Comparison of ENCODE assay signal across 9 cellular contexts in genomic region chr10:69389827-69390490, GRCh38. TPM values are rescaled to one million over a fixed set of nuclear protein-coding genes. Genes with fewer than 3 reads are reported as not detected.
A peak's percentile ranks its signal among the peaks of the same experiment; 100 is the strongest.
DNase-seq lines count a peak whose midpoint lies in the region; ATAC-seq and TF ChIP-seq lines count a peak whose summit lies in the region.
"Had no signal": no experiment of that assay in that cellular context is flagged by ENCODE, and none has a peak within 500 bp of the region (broad histone marks: within the 10 kb centered on the region; RNA-seq: fewer than 3 reads in every experiment).

No MANE protein-coding gene starts in this region.

- H3K9me3 ChIP-seq in DND-41 (ENCODE audit: insufficient read depth, low read length, severe bottlenecking), result no peaks in the 10 kb centered on the region
- peaks cover 1% of the 10 kb centered on the region for H3K9me3 ChIP-seq in trophoblast cell (ENCODE audit: insufficient read depth, low read depth, low read length)
- H3K9me3 ChIP-seq: upper lobe of right lung had no signal

- no peak overlapping the region for H2BK5ac ChIP-seq in trophoblast cell (ENCODE audit: low read depth, low read length, poor library complexity)

- H3K4me3 ChIP-seq in DND-41 (ENCODE audit: low read depth in 1 of 2, low read length in 2 of 2) (no peak overlapping the region), trophoblast cell (ENCODE audit: low read depth, low read length) (no peak overlapping the region)
- H3K4me3 ChIP-seq: upper lobe of right lung had no signal

- H2AK5ac ChIP-seq in trophoblast cell (ENCODE audit: low read length), result no peak overlapping the region

- H2AFZ ChIP-seq in DND-41 (ENCODE audit: low read depth, low read length) (no peak overlapping the region), trophoblast cell (ENCODE audit: insufficient read depth, low read length, poor library complexity) (no peak overlapping the region)

- H3K18ac ChIP-seq in trophoblast cell (ENCODE audit: low read length), result no peak overlapping the region

- no peaks in the 10 kb centered on the region for H3K4me1 ChIP-seq in DND-41 (ENCODE audit: insufficient read depth, low read length)
- H3K4me1 ChIP-seq in trophoblast cell (ENCODE audit: control insufficient read depth in 1 of 2, insufficient read depth in 2 of 2, low read length in 2 of 2), result peaks cover 0 to 4% of the 10 kb centered on the region in 2 experiments

- H3K79me2 ChIP-seq in DND-41 (ENCODE audit: insufficient read depth, low read length), result no peaks in the 10 kb centered on the region
- H3K79me2 ChIP-seq in trophoblast cell (ENCODE audit: control insufficient read depth, insufficient read depth, low read length, poor library complexity), result no peaks in the 10 kb centered on the region

- H3K79me1 ChIP-seq in trophoblast cell (ENCODE audit: low read length), result no peaks in the 10 kb centered on the region

- no peak overlapping the region for H3K14ac ChIP-seq in trophoblast cell (ENCODE audit: low read length)

- H4K20me1 ChIP-seq in DND-41 (ENCODE audit: insufficient read depth, low read length), result no peaks in the 10 kb centered on the region

- DNase-seq in DND-41, result peak; percentile 36
- peak; percentile 5 to 8 for DNase-seq in Kasumi-1 (lab: John Stamatoyannopoulos, UW)
- DNase-seq in astrocyte of the hippocampus (ENCODE audit: low read depth, low spot score), result peak; percentile 64
- peak; percentile 24 to 54 for DNase-seq in lung microvascular endothelial cell (ENCODE audit: low read depth in 2 of 2)
- no peak for DNase-seq in NCI-H1930 (lab: John Stamatoyannopoulos, UW)
- no peak for DNase-seq in trophoblast cell
- DNase-seq in NOMO-1 treated with dmso at 0.1 percent for 144 hours (lab: John Stamatoyannopoulos, UW; ENCODE audit: unreplicated experiment), result no peak
- DNase-seq: upper lobe of right lung had no signal

- whole genome bisulfite sequencing in trophoblast cell (ENCODE audit: extremely low coverage, insufficient coverage, insufficient read length), result no CpG with 5 or more reads among the region's 8 CpGs

- no peak overlapping the region for H4K8ac ChIP-seq in trophoblast cell (ENCODE audit: low read depth, low read length)

- no peak overlapping the region for H4K12ac ChIP-seq in trophoblast cell (ENCODE audit: low read depth, low read length)

- no peak overlapping the region for H3K9ac ChIP-seq in DND-41 (ENCODE audit: low read depth, low read length)
- no peak overlapping the region for H3K9ac ChIP-seq in trophoblast cell (ENCODE audit: low read length)

- H3K36me3 ChIP-seq in DND-41 (ENCODE audit: insufficient read depth, low read length), result peaks cover 76% of the 10 kb centered on the region
- peaks cover 38 to 60% of the 10 kb centered on the region in 2 experiments for H3K36me3 ChIP-seq in trophoblast cell (ENCODE audit: control insufficient read depth in 1 of 2, insufficient read depth in 2 of 2, low read length in 2 of 2)

- H3K27me3 ChIP-seq in DND-41 (ENCODE audit: insufficient read depth, low read length, poor library complexity), result no peaks in the 10 kb centered on the region
- H3K27me3 ChIP-seq in trophoblast cell (ENCODE audit: insufficient read depth, low read length), result no peaks in the 10 kb centered on the region
- H3K27me3 ChIP-seq: upper lobe of right lung had no signal

- no peak overlapping the region for H3K4ac ChIP-seq in trophoblast cell (ENCODE audit: low read depth, low read length)

- no peak overlapping the region for H3K23ac ChIP-seq in trophoblast cell (ENCODE audit: low read length)

- ATAC-seq in DND-41 (ENCODE audit: insufficient read depth, low read depth) (peak; percentile 59), HG03097 (IDR thresholded peaks at IDR 0.05; ENCODE audit: low FRiP score, unreplicated experiment) (no peak)
- ATAC-seq: upper lobe of right lung had no signal

- H3K27ac ChIP-seq in DND-41 (ENCODE audit: low read length), result no peak overlapping the region
- no peak overlapping the region for H3K27ac ChIP-seq in trophoblast cell (ENCODE audit: low read depth, low read length)
- H3K27ac ChIP-seq: upper lobe of right lung had no signal

- no peak overlapping the region for H3K4me2 ChIP-seq in DND-41 (ENCODE audit: insufficient read depth, low read length)
- H3K4me2 ChIP-seq in trophoblast cell (ENCODE audit: low read length), result no peak overlapping the region

- H2BK120ac ChIP-seq in trophoblast cell (ENCODE audit: insufficient read depth, low read length, poor library complexity), result no peak overlapping the region

- no peak overlapping the region for H4K91ac ChIP-seq in trophoblast cell (ENCODE audit: low read depth, low read length)

- TF ChIP-seq CTCF in DND-41 (IDR thresholded peaks at IDR 0.05; ENCODE audit: borderline replicate concordance, extremely low read depth, low read length, poor library complexity, severe bottlenecking), result no peak

- H2BK12ac ChIP-seq in trophoblast cell (ENCODE audit: low read length), result no peak overlapping the region

RNA-seq across cellular contexts. Expression of gene TACR2, which starts 26.8 kb away (rescaled TPM):
- total RNA-seq in lung microvascular endothelial cell, result 0.60 TPM in 1 of 2 replicates, not detected in the other
- polyA plus RNA-seq in trophoblast cell (2013), result 0.07 and 0.10 TPM in 2 replicates

Comparison
In these comparisons a context has a peak if more than half of its experiments do, and no peak if none do; other contexts are left out.
1. DNase-seq: peak in DND-41 (single experiment), Kasumi-1 (2 of 2), astrocyte of the hippocampus (single experiment) and lung microvascular endothelial cell (2 of 2); none in NCI-H1930 (0 of 2), trophoblast cell (0 of 2) and NOMO-1 treated with dmso at 0.1 percent for 144 hours (single experiment).